In genomic region chr9:135802876-135803419, GRCh38 we compare ENCODE assay signal across 14 cellular contexts.
DNase-seq lines count a peak whose midpoint lies in the region; ATAC-seq and TF ChIP-seq lines count a peak whose summit lies in the region.
"Had no signal": no experiment of that assay in that cellular context is flagged by ENCODE, and none has a peak within 500 bp of the region (broad histone marks: within the 10 kb centered on the region; RNA-seq: fewer than 3 reads in every experiment).

No MANE protein-coding gene starts in this region.

- no peaks in the 10 kb centered on the region for H3K27me3 Mint-ChIP-seq in activated naive CD8-positive, alpha-beta T cell treated with anti-CD3 and anti-CD28 coated beads for 36 hours
- H3K27me3 Mint-ChIP-seq in activated naive CD8-positive, alpha-beta T cell treated with anti-CD3 and anti-CD28 coated beads, Interleukin-2, amount 50 U/mL, for 24 hours: no peaks in the 10 kb centered on the region
- no peaks in the 10 kb centered on the region for H3K27me3 Mint-ChIP-seq in brain
- H3K27me3 Mint-ChIP-seq: CD4-positive, alpha-beta memory T cell had no signal

- H2BK12ac ChIP-seq in neuronal stem cell (ENCODE audit: low read length): no peak overlapping the region

- no CpG with 5 or more reads among the region's 18 CpGs for WGBS in neuronal stem cell (ENCODE audit: extremely low coverage in 2 of 2, insufficient read length in 2 of 2, insufficient replicate concordance in 1 of 2), 2 donors

- H3K36me3 ChIP-seq in HEK293 (ENCODE audit: control insufficient read depth in 2 of 2, insufficient read depth in 1 of 2, low read length in 2 of 2): peaks cover 0 to 2% of the 10 kb centered on the region in 2 experiments; a peak in 1 of 3 replicates
- peaks cover 2 to 12% of the 10 kb centered on the region in 2 donors for H3K36me3 ChIP-seq in neuronal stem cell (replicated peaks in 1 of 2; ENCODE audit: control insufficient read depth in 2 of 2, insufficient read depth in 2 of 2, low read length in 2 of 2)

- H3K9me3 ChIP-seq in HEK293 (ENCODE audit: control insufficient read depth, insufficient read depth, low read depth, low read length) (no peaks in the 10 kb centered on the region), neuronal stem cell (replicated peaks in 1 of 2; ENCODE audit: control insufficient read depth in 2 of 2, insufficient read depth in 1 of 2, low read depth in 1 of 2, low read length in 2 of 2) (peaks cover 0 to 2% of the 10 kb centered on the region in 2 donors)

- no peak overlapping the region for H2BK120ac ChIP-seq in neuronal stem cell (ENCODE audit: low read depth, low read length)

- peak overlapping the region; percentile 84 for H3K18ac ChIP-seq in neuronal stem cell (ENCODE audit: low read length)

- no peak overlapping the region for H2AFZ ChIP-seq in neuronal stem cell (ENCODE audit: low read length)

- H3K9me3 Mint-ChIP-seq in activated naive CD8-positive, alpha-beta T cell treated with anti-CD3 and anti-CD28 coated beads for 36 hours: no peaks in the 10 kb centered on the region
- no peaks in the 10 kb centered on the region for H3K9me3 Mint-ChIP-seq in activated naive CD8-positive, alpha-beta T cell treated with anti-CD3 and anti-CD28 coated beads, Interleukin-2, amount 50 U/mL, for 24 hours
- peaks cover 0 to 5% (median 0%) of the 10 kb centered on the region in 5 experiments for H3K9me3 Mint-ChIP-seq in brain
- H3K9me3 Mint-ChIP-seq: CD4-positive, alpha-beta memory T cell; IgD-negative memory B cell had no signal

- no peaks in the 10 kb centered on the region for H3K36me3 Mint-ChIP-seq in activated naive CD8-positive, alpha-beta T cell treated with anti-CD3 and anti-CD28 coated beads for 36 hours
- no peaks in the 10 kb centered on the region for H3K36me3 Mint-ChIP-seq in activated naive CD8-positive, alpha-beta T cell treated with anti-CD3 and anti-CD28 coated beads, Interleukin-2, amount 50 U/mL, for 24 hours (ENCODE audit: low read depth)
- H3K36me3 Mint-ChIP-seq in brain: no peaks in the 10 kb centered on the region
- H3K36me3 Mint-ChIP-seq: CD4-positive, alpha-beta memory T cell had no signal

- CTCF ChIA-PET in HEK293 (lab: Yijun Ruan, JAX): interaction anchor here (0.6 to 1.2 kb wide), 2 partner anchors 38 to 109 kb away, joined by 3 read pairs; no protein-coding TSS in a partner anchor

- no peak overlapping the region for H3K4ac ChIP-seq in neuronal stem cell (ENCODE audit: low read length)

- DNase-seq in activated naive CD8-positive, alpha-beta T cell treated with anti-CD3 and anti-CD28 coated beads for 36 hours: no peak
- DNase-seq in activated naive CD8-positive, alpha-beta T cell treated with anti-CD3 and anti-CD28 coated beads, Interleukin-2, amount 50 U/mL, for 24 hours: no peak
- DNase-seq in neuronal stem cell (ENCODE audit: low spot score): no peak
- no peak for DNase-seq in glomerular visceral epithelial cell (ENCODE audit: extremely low spot score)
- no peak for DNase-seq in activated CD4-positive, alpha-beta T cell treated with anti-CD3 and anti-CD28 coated beads for 48 hours
- DNase-seq in SHP77 (lab: John Stamatoyannopoulos, UW): no peak
- DNase-seq: CD4-positive, alpha-beta memory T cell; DMS79; NCI-H187; NCI-H748 treated with DMSO at 0.1 percent for 48 hours; PC-3 had no signal

- peaks cover 7% of the 10 kb centered on the region for H3K79me1 ChIP-seq in neuronal stem cell (ENCODE audit: low read depth, low read length)

- no peak for ATAC-seq in activated naive CD8-positive, alpha-beta T cell treated with anti-CD3 and anti-CD28 coated beads, Interleukin-2, amount 50 U/mL, for 24 hours
- ATAC-seq: PC-3 had no signal

- H3K4me1 ChIP-seq in HEK293 (ENCODE audit: control insufficient read depth, insufficient read depth, low read length) (no peaks in the 10 kb centered on the region), neuronal stem cell (ENCODE audit: control insufficient read depth in 2 of 2, insufficient read depth in 1 of 2, low read depth in 1 of 2, low read length in 2 of 2) (peaks cover 1 to 8% of the 10 kb centered on the region in 2 donors)

- no peak overlapping the region for H3K4me3 Mint-ChIP-seq in activated naive CD8-positive, alpha-beta T cell treated with anti-CD3 and anti-CD28 coated beads for 36 hours
- H3K4me3 Mint-ChIP-seq in activated naive CD8-positive, alpha-beta T cell treated with anti-CD3 and anti-CD28 coated beads, Interleukin-2, amount 50 U/mL, for 24 hours: no peak overlapping the region
- no peak overlapping the region for H3K4me3 Mint-ChIP-seq in brain
- H3K4me3 Mint-ChIP-seq: CD4-positive, alpha-beta memory T cell; IgD-negative memory B cell had no signal

- no peak overlapping the region for H2AK5ac ChIP-seq in neuronal stem cell (ENCODE audit: low read depth, low read length)

- peaks cover 4% of the 10 kb centered on the region for H3K4me1 Mint-ChIP-seq in activated naive CD8-positive, alpha-beta T cell treated with anti-CD3 and anti-CD28 coated beads for 36 hours
- peaks cover 6% of the 10 kb centered on the region for H3K4me1 Mint-ChIP-seq in activated naive CD8-positive, alpha-beta T cell treated with anti-CD3 and anti-CD28 coated beads, Interleukin-2, amount 50 U/mL, for 24 hours
- H3K4me1 Mint-ChIP-seq in brain: peaks cover 11% of the 10 kb centered on the region

- no peak overlapping the region for H3K4me2 ChIP-seq in neuronal stem cell (ENCODE audit: insufficient read depth, low read length, poor library complexity, severe bottlenecking)

- no peak overlapping the region for H2BK15ac ChIP-seq in neuronal stem cell (ENCODE audit: low read length)

- POLR2A ChIA-PET in HEK293 (lab: Yijun Ruan, JAX): no interaction called here

- peak overlapping the region; percentile 16 for H3K9ac ChIP-seq in neuronal stem cell (ENCODE audit: low read depth, low read length, poor library complexity)

- H4K8ac ChIP-seq in neuronal stem cell (ENCODE audit: low read depth, low read length): no peak overlapping the region

- no peak overlapping the region for H3K14ac ChIP-seq in neuronal stem cell (ENCODE audit: low read length)

- TF ChIP-seq CTCF in HEK293 (tag by site-specific recombination; IDR thresholded peaks at IDR 0.05): no peak
- no peak for TF ChIP-seq CTCF in brain (conservative IDR thresholded peaks at IDR 0.05)

- H4K91ac ChIP-seq in neuronal stem cell (ENCODE audit: low read depth, low read length, poor library complexity): no peak overlapping the region

- no peaks in the 10 kb centered on the region for H3K27me3 ChIP-seq in neuronal stem cell (ENCODE audit: control insufficient read depth in 3 of 3, insufficient read depth in 3 of 3, low read depth in 1 of 3, low read length in 3 of 3)

- H3K27ac Mint-ChIP-seq in activated naive CD8-positive, alpha-beta T cell treated with anti-CD3 and anti-CD28 coated beads for 36 hours: peak overlapping the region; percentile 15
- H3K27ac Mint-ChIP-seq in activated naive CD8-positive, alpha-beta T cell treated with anti-CD3 and anti-CD28 coated beads, Interleukin-2, amount 50 U/mL, for 24 hours: no peak overlapping the region
- H3K27ac Mint-ChIP-seq in brain: peak overlapping the region in 4 of 5 experiments; percentile 26 to 90 (median 60)
- H3K27ac Mint-ChIP-seq: CD4-positive, alpha-beta memory T cell; IgD-negative memory B cell had no signal

- H3K23ac ChIP-seq in neuronal stem cell (ENCODE audit: low read depth, low read length, poor library complexity): no peak overlapping the region

- H3K4me3 ChIP-seq in HEK293 (ENCODE audit: low read depth, low read length) (no peak overlapping the region), neuronal stem cell (ENCODE audit: low read length in 2 of 2) (no peak overlapping the region)

- H2BK5ac ChIP-seq in neuronal stem cell (ENCODE audit: low read length): peak overlapping the region; percentile 29

- no peak overlapping the region for H3K27ac ChIP-seq in HEK293 (ENCODE audit: extremely low read depth, low read depth, low read length)
- peak overlapping the region; percentile 12 for H3K27ac ChIP-seq in neuronal stem cell (replicated peaks; ENCODE audit: low read length)

TF ChIP-seq in HEK293, 187 proteins besides CTCF, POLR2A, EP300 and RAD21 (continues in another document):
- TF ChIP-seq, protein P1, sequence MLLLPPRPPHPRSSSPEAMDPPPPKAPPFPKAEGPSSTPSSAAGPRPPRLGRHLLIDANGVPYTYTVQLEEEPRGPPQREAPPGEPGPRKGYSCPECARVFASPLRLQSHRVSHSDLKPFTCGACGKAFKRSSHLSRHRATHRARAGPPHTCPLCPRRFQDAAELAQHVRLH (tag by site-specific recombination; IDR thresholded peaks at IDR 0.05): no peak
- TF ChIP-seq, protein P2, sequence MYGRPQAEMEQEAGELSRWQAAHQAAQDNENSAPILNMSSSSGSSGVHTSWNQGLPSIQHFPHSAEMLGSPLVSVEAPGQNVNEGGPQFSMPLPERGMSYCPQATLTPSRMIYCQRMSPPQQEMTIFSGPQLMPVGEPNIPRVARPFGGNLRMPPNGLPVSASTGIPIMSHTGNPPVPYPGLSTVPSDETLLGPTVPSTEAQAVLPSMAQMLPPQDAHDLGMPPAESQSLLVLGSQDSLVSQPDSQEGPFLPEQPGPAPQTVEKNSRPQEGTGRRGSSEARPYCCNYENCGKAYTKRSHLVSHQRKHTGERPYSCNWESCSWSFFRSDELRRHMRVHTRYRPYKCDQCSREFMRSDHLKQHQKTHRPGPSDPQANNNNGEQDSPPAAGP (tag by site-specific recombination; IDR thresholded peaks at IDR 0.05): 0 out of 2 replicates have a peak, but pooled peaks have one; percentile 19
- TF ChIP-seq EGR2 (tag by site-specific recombination; IDR thresholded peaks at IDR 0.05; ENCODE audit: low read depth) (peak; percentile 87), ZNF302 (tag by site-specific recombination; IDR thresholded peaks at IDR 0.05; ENCODE audit: low read depth) (no peak), ZNF416 (tag by site-specific recombination; IDR thresholded peaks at IDR 0.05) (no peak), YY2 (tag by site-specific recombination; IDR thresholded peaks at IDR 0.05) (no peak), ZNF394 (tag by site-specific recombination; IDR thresholded peaks at IDR 0.05; ENCODE audit: borderline replicate concordance) (peak; percentile 55; the same call in 1 of the 2 replicates), GLIS1 (tag by site-specific recombination; IDR thresholded peaks at IDR 0.05) (peak; percentile 23; the same call in 1 of the 2 replicates), KLF1 (tag by site-specific recombination; IDR thresholded peaks at IDR 0.05) (peak; percentile 63), ZNF639 (tag by site-specific recombination; IDR thresholded peaks at IDR 0.05) (no peak), PRDM1 (tag by site-specific recombination; IDR thresholded peaks at IDR 0.05) (no peak)
